ENCODE assay signal across 9 cellular contexts in genomic region chr16:71526111-71526998, GRCh38. TPM values are rescaled to one million over a fixed set of nuclear protein-coding genes. Genes with fewer than 3 reads are reported as not detected.
DNase-seq lines count a peak whose midpoint lies in the region; ATAC-seq and TF ChIP-seq lines count a peak whose summit lies in the region.
"Had no signal": no experiment of that assay in that cellular context is flagged by ENCODE, and none has a peak within 500 bp of the region (broad histone marks: within the 10 kb centered on the region; RNA-seq: fewer than 3 reads in every experiment).

Gene CHST4 (plus strand): TSS chr16:71526426. CDS start chr16:71536678, 10,252 bp downstream.

- H3K27me3 ChIP-seq in brain microvascular endothelial cell (replicated peaks) = peaks cover 3% of the 10 kb centered on the region
- no peaks in the 10 kb centered on the region for H3K27me3 ChIP-seq in neuronal stem cell (ENCODE audit: control insufficient read depth in 3 of 3, insufficient read depth in 3 of 3, low read depth in 1 of 3, low read length in 3 of 3)

- no peak within 1 kb of the TSS for H3K14ac ChIP-seq in neuronal stem cell (ENCODE audit: low read length)

- DNase-seq in GM12865 (ENCODE audit: low read depth) (peak; percentile 81), NCI-H187 (lab: John Stamatoyannopoulos, UW) (peak; percentile 19 to 24), brain microvascular endothelial cell (peak; percentile 66), neuronal stem cell (ENCODE audit: low spot score) (peak; percentile 20), cerebellum (ENCODE audit: low spot score) (no peak), T-helper 1 cell (no peak), cortex of kidney (lab: John Stamatoyannopoulos, UW) (no peak)

- H3K4me1 ChIP-seq in neuronal stem cell (ENCODE audit: control insufficient read depth in 2 of 2, insufficient read depth in 1 of 2, low read depth in 1 of 2, low read length in 2 of 2) = peaks cover 5 to 6% of the 10 kb centered on the region in 2 donors

- H2BK120ac ChIP-seq in neuronal stem cell (ENCODE audit: low read depth, low read length) = no peak within 1 kb of the TSS

- in situ Hi-C loops in brain microvascular endothelial cell (cut with HindIII; ENCODE audit: low pct_ligation_motif_present, low sequenced_read_pairs) = no loop called here

- no peaks in the 10 kb centered on the region for H3K79me1 ChIP-seq in neuronal stem cell (ENCODE audit: low read depth, low read length)

- no peaks in the 10 kb centered on the region for H3K36me3 ChIP-seq in brain microvascular endothelial cell (replicated peaks)
- H3K36me3 ChIP-seq in neuronal stem cell (replicated peaks in 1 of 2; ENCODE audit: control insufficient read depth in 2 of 2, insufficient read depth in 2 of 2, low read length in 2 of 2) = no peaks in the 10 kb centered on the region
- H3K36me3 ChIP-seq: thoracic aorta had no signal

- H3K4me3 ChIP-seq in GM12865 (ENCODE audit: low read depth, low read length) (peak within 1 kb of the TSS; percentile 62), brain microvascular endothelial cell (ENCODE audit: low read depth, low read length) (no peak within 1 kb of the TSS), neuronal stem cell (ENCODE audit: low read length in 2 of 2) (no peak within 1 kb of the TSS)
- H3K4me3 ChIP-seq: thoracic aorta had no signal

- no peak within 1 kb of the TSS for H3K23ac ChIP-seq in neuronal stem cell (ENCODE audit: low read depth, low read length, poor library complexity)

- no peak within 1 kb of the TSS for H2BK15ac ChIP-seq in neuronal stem cell (ENCODE audit: low read length)

- no peak within 1 kb of the TSS for H3K4ac ChIP-seq in neuronal stem cell (ENCODE audit: low read length)

- no peak within 1 kb of the TSS for H2AK5ac ChIP-seq in neuronal stem cell (ENCODE audit: low read depth, low read length)

- H4K91ac ChIP-seq in neuronal stem cell (ENCODE audit: low read depth, low read length, poor library complexity) = no peak within 1 kb of the TSS

- H3K18ac ChIP-seq in neuronal stem cell (ENCODE audit: low read length) = no peak within 1 kb of the TSS

- no peaks in the 10 kb centered on the region for H3K9me3 ChIP-seq in neuronal stem cell (replicated peaks in 1 of 2; ENCODE audit: control insufficient read depth in 2 of 2, insufficient read depth in 1 of 2, low read depth in 1 of 2, low read length in 2 of 2)
- H3K9me3 ChIP-seq: thoracic aorta had no signal

- H3K27ac ChIP-seq in brain microvascular endothelial cell (no peak within 1 kb of the TSS), neuronal stem cell (replicated peaks; ENCODE audit: low read length) (no peak within 1 kb of the TSS)
- H3K27ac ChIP-seq: thoracic aorta had no signal

- peak within 1 kb of the TSS; percentile 36 for H2AFZ ChIP-seq in neuronal stem cell (ENCODE audit: low read length)

- H2BK5ac ChIP-seq in neuronal stem cell (ENCODE audit: low read length) = no peak within 1 kb of the TSS

- H2BK12ac ChIP-seq in neuronal stem cell (ENCODE audit: low read length) = no peak within 1 kb of the TSS

- ATAC-seq in HG02973 (IDR thresholded peaks at IDR 0.05; ENCODE audit: unreplicated experiment) = no peak

- H3K4me2 ChIP-seq in neuronal stem cell (ENCODE audit: insufficient read depth, low read length, poor library complexity, severe bottlenecking) = peak within 1 kb of the TSS; percentile 46

- WGBS in neuronal stem cell (ENCODE audit: extremely low coverage in 2 of 2, insufficient read length in 2 of 2, insufficient replicate concordance in 1 of 2), 2 donors = no CpG with 5 or more reads among the region's 11 CpGs

- H4K8ac ChIP-seq in neuronal stem cell (ENCODE audit: low read depth, low read length) = no peak within 1 kb of the TSS

- no peak for TF ChIP-seq CTCF in GM12865 (IDR thresholded peaks at IDR 0.05; ENCODE audit: insufficient read depth, low read depth, low read length, missing control alignments)
- TF ChIP-seq CTCF in brain microvascular endothelial cell (IDR thresholded peaks at IDR 0.05; ENCODE audit: low read depth, low read length, missing control alignments) = no peak

- no peak within 1 kb of the TSS for H3K9ac ChIP-seq in neuronal stem cell (ENCODE audit: low read depth, low read length, poor library complexity)

RNA-seq across cellular contexts. Expression of gene CHST4, which starts in this region (rescaled TPM):
- polyA plus RNA-seq in neuronal stem cell (2013, experiment 1 of 2) = not detected
- not detected for polyA plus RNA-seq in neuronal stem cell (2013, experiment 2 of 2)
- not detected for total RNA-seq in cerebellum
- total RNA-seq: thoracic aorta had no signal

Comparison
In these comparisons a context has a peak if more than half of its experiments do, and no peak if none do; other contexts are left out.
1. DNase-seq: peak in GM12865 (single experiment), NCI-H187 (2 of 2), brain microvascular endothelial cell (single experiment) and neuronal stem cell (single experiment); none in cerebellum (single experiment), T-helper 1 cell (0 of 5) and cortex of kidney (single experiment).